Comparison of ENCODE assay signal across 13 cellular contexts in genomic region chr1:6350416-6351088, GRCh38. TPM values are rescaled to one million over a fixed set of nuclear protein-coding genes. Genes with fewer than 3 reads are reported as not detected.
DNase-seq lines count a peak whose midpoint lies in the region; ATAC-seq, FAIRE-seq and TF ChIP-seq lines count a peak whose summit lies in the region.
"Had no signal": no experiment of that assay in that cellular context is flagged by ENCODE, and none has a peak within 500 bp of the region (broad histone marks: within the 10 kb centered on the region; RNA-seq: fewer than 3 reads in every experiment).

No MANE protein-coding gene starts in this region.

- DNase-seq in Calu3, result peak; percentile 20
- DNase-seq in T-cell, result no peak
- peak; percentile 33 to 70 for DNase-seq in frontal cortex (ENCODE audit: low spot score in 2 of 2)
- no peak for DNase-seq in naive thymus-derived CD8-positive, alpha-beta T cell
- DNase-seq in GM13976 (ENCODE audit: low spot score), result no peak
- DNase-seq in SW 1271 (lab: John Stamatoyannopoulos, UW), result no peak
- DNase-seq in osteocyte (ENCODE audit: extremely low spot score, unreplicated experiment), result no peak
- DNase-seq: activated CD4-positive, alpha-beta T cell treated with anti-CD3 and anti-CD28 coated beads, Interleukin-2, amount 50 U/mL, for 4 hours; COR-L47; NCI-H345 had no signal

- TF ChIP-seq CTCF in Calu3 (IDR thresholded peaks at IDR 0.05; ENCODE audit: unreplicated experiment), result no peak
- no peak for TF ChIP-seq CTCF in GM13976 (IDR thresholded peaks at IDR 0.05; ENCODE audit: borderline replicate concordance, control extremely low read depth, extremely low read depth, insufficient read depth, missing control alignments)
- no peak for TF ChIP-seq CTCF in osteocyte (IDR thresholded peaks at IDR 0.05)

- H3K4me1 Mint-ChIP-seq in Calu3 (ENCODE audit: low read depth, unreplicated experiment) (peaks cover 9% of the 10 kb centered on the region), T-cell (peaks cover 22 to 29% (median 27%) of the 10 kb centered on the region in 3 donors), osteocyte (ENCODE audit: unreplicated experiment) (peaks cover 7% of the 10 kb centered on the region)
- peaks cover 19 to 30% (median 27%) of the 10 kb centered on the region in 4 donors for H3K4me1 Mint-ChIP-seq in naive thymus-derived CD8-positive, alpha-beta T cell

- no peak overlapping the region for H3K4me3 Mint-ChIP-seq in Calu3 (ENCODE audit: low read depth, unreplicated experiment)
- no peak overlapping the region for H3K4me3 Mint-ChIP-seq in T-cell
- H3K4me3 Mint-ChIP-seq in naive thymus-derived CD8-positive, alpha-beta T cell, result no peak overlapping the region
- no peak overlapping the region for H3K4me3 Mint-ChIP-seq in osteocyte (ENCODE audit: unreplicated experiment)
- H3K4me3 Mint-ChIP-seq: IgD-negative memory B cell had no signal

- H3K9me3 Mint-ChIP-seq in Calu3 (ENCODE audit: low read depth, unreplicated experiment) (no peaks in the 10 kb centered on the region), T-cell (no peaks in the 10 kb centered on the region), osteocyte (ENCODE audit: unreplicated experiment) (no peaks in the 10 kb centered on the region)
- no peaks in the 10 kb centered on the region for H3K9me3 Mint-ChIP-seq in naive thymus-derived CD8-positive, alpha-beta T cell
- H3K9me3 Mint-ChIP-seq: IgD-negative memory B cell had no signal

- H3K27me3 Mint-ChIP-seq in Calu3 (ENCODE audit: unreplicated experiment) (no peaks in the 10 kb centered on the region), T-cell (no peaks in the 10 kb centered on the region), osteocyte (ENCODE audit: unreplicated experiment) (no peaks in the 10 kb centered on the region)
- H3K27me3 Mint-ChIP-seq in naive thymus-derived CD8-positive, alpha-beta T cell, result no peaks in the 10 kb centered on the region
- H3K27me3 Mint-ChIP-seq: IgD-negative memory B cell had no signal

- H3K36me3 Mint-ChIP-seq in Calu3 (ENCODE audit: insufficient read depth, unreplicated experiment), result peaks cover 5% of the 10 kb centered on the region
- H3K36me3 Mint-ChIP-seq in T-cell, result no peaks in the 10 kb centered on the region
- H3K36me3 Mint-ChIP-seq in naive thymus-derived CD8-positive, alpha-beta T cell, result no peaks in the 10 kb centered on the region
- H3K36me3 Mint-ChIP-seq in osteocyte (ENCODE audit: unreplicated experiment), result no peaks in the 10 kb centered on the region
- H3K36me3 Mint-ChIP-seq: IgD-negative memory B cell had no signal

- CTCF ChIA-PET in Calu3 (lab: Charles Lee) (no interaction called here), T-cell (lab: Charles Lee) (interaction anchor here in 1 of 2 donors (1.3 kb wide), 1 partner anchor 8 kb away, joined by 4 read pairs; no protein-coding TSS in a partner anchor)

- no TSS peak for BruUV-seq in Calu3 (replicated peaks; lab: Mats Ljungman, UMichigan)

- ATAC-seq in T-cell (replicated peaks in 1 of 4), result no peak
- ATAC-seq in naive thymus-derived CD8-positive, alpha-beta T cell, result no peak
- ATAC-seq in HG02885 (IDR thresholded peaks at IDR 0.05; ENCODE audit: poor library complexity, unreplicated experiment), result no peak
- ATAC-seq: sciatic nerve had no signal

- POLR2A ChIA-PET in T-cell (lab: Charles Lee), result no interaction called here
- POLR2A ChIA-PET in naive thymus-derived CD8-positive, alpha-beta T cell (lab: Charles Lee), result interaction anchor here (0.5 kb wide), 1 partner anchor 16 kb away, joined by 3 read pairs; no protein-coding TSS in a partner anchor

- in situ Hi-C loops in GM13976 (cut with MboI; ENCODE audit: low sequenced_read_pairs, unreplicated experiment), result no loop called here

- FAIRE-seq in frontal cortex (lab: Jason Lieb, UNC), result no peak

- intact Hi-C loops in Calu3 (cut with micrococcal nuclease; ENCODE audit: unreplicated experiment), result no loop called here

- no peak overlapping the region for H3K27ac Mint-ChIP-seq in Calu3 (ENCODE audit: unreplicated experiment)
- H3K27ac Mint-ChIP-seq in T-cell, result peak overlapping the region; percentile 32 to 79
- H3K27ac Mint-ChIP-seq in naive thymus-derived CD8-positive, alpha-beta T cell, result peak overlapping the region in 7 of 10 donors; percentile 24 to 88 (median 81)
- H3K27ac Mint-ChIP-seq in osteocyte (ENCODE audit: unreplicated experiment), result no peak overlapping the region

RNA-seq across cellular contexts. Expression of gene ACOT7, which starts 43.0 kb away (rescaled TPM):
- 32.1 and 36.2 TPM in 2 replicates for total RNA-seq in Calu3 (2022)
- total RNA-seq in T-cell, result 1 to 10 TPM; 6.1 to 9.3 (median 7.4) TPM
- 40.8 TPM for total RNA-seq in frontal cortex
- 1 to 10 TPM; 4.3 to 4.9 TPM for total RNA-seq in naive thymus-derived CD8-positive, alpha-beta T cell
- polyA plus RNA-seq in naive thymus-derived CD8-positive, alpha-beta T cell, result 1 to 10 TPM; 5.6 to 9.4 (median 7.8) TPM
- 21.6 and 21.8 TPM in 2 replicates for total RNA-seq in osteocyte

Comparison
In these comparisons a context has a peak if more than half of its experiments do, and no peak if none do; other contexts are left out.
1. DNase-seq: peak in Calu3 (single experiment) and frontal cortex (2 of 2); none in T-cell (0 of 34), naive thymus-derived CD8-positive, alpha-beta T cell (0 of 10), GM13976 (single experiment), SW 1271 (0 of 2) and osteocyte (single experiment).
2. H3K27ac Mint-ChIP-seq: peak in T-cell (2 of 2) and naive thymus-derived CD8-positive, alpha-beta T cell (7 of 10); none in Calu3 (single experiment) and osteocyte (single experiment).